In genomic region chr5:96064905-96065304, GRCh38 we compare ENCODE assay signal across 20 cellular contexts.
DNase-seq lines count a peak whose midpoint lies in the region; ATAC-seq and TF ChIP-seq lines count a peak whose summit lies in the region.
"Had no signal": no experiment of that assay in that cellular context is flagged by ENCODE, and none has a peak within 500 bp of the region (broad histone marks: within the 10 kb centered on the region; RNA-seq: fewer than 3 reads in every experiment).

No MANE protein-coding gene starts in this region.

- TF ChIP-seq POLR2A in esophagus squamous epithelium (IDR thresholded peaks at IDR 0.05) (no peak), prostate gland (IDR thresholded peaks at IDR 0.05) (no peak)

- H3K4me1 ChIP-seq in esophagus squamous epithelium (peaks cover 8 to 41% (median 17%) of the 10 kb centered on the region in 3 donors), prostate gland (replicated peaks) (no peaks in the 10 kb centered on the region)

- TF ChIP-seq CTCF in esophagus squamous epithelium (IDR thresholded peaks at IDR 0.05), result no peak
- TF ChIP-seq CTCF in prostate gland (IDR thresholded peaks at IDR 0.05), result no peak

- H3K36me3 ChIP-seq in esophagus squamous epithelium (no peaks in the 10 kb centered on the region), prostate gland (no peaks in the 10 kb centered on the region)
- H3K36me3 ChIP-seq: left lung, SJCRH30 had no signal

- no peaks in the 10 kb centered on the region for H3K9me3 Mint-ChIP-seq in T-helper 2 cell treated with Interferon-gamma antibody and Interleukin-4, amounts not matched to agents 5 μg/mL and 100 μg/mL, for 36 hours
- H3K9me3 Mint-ChIP-seq in activated CD4-positive, alpha-beta memory T cell treated with anti-CD3 and anti-CD28 coated beads, Interleukin-2, amount 10 ng/mL, durations not matched to agents 7 days and 5 days, result peaks cover 6% of the 10 kb centered on the region
- H3K9me3 Mint-ChIP-seq: nephron progenitor cell had no signal

- H3K4me3 ChIP-seq in esophagus squamous epithelium (no peak overlapping the region), prostate gland (no peak overlapping the region)
- H3K4me3 ChIP-seq: left lung, SJCRH30 had no signal

- intact Hi-C loops in esophagus squamous epithelium (cut with DNase I) (no loop called here), prostate gland (cut with DNase I) (no loop called here)

- H3K27me3 ChIP-seq in esophagus squamous epithelium (no peaks in the 10 kb centered on the region), prostate gland (replicated peaks; ENCODE audit: insufficient read depth) (no peaks in the 10 kb centered on the region)
- H3K27me3 ChIP-seq: left lung, SJCRH30 had no signal

- H3K9me3 ChIP-seq in esophagus squamous epithelium (no peaks in the 10 kb centered on the region), prostate gland (no peaks in the 10 kb centered on the region)
- H3K9me3 ChIP-seq: left lung, SJCRH30 had no signal

- H3K27ac Mint-ChIP-seq in T-helper 2 cell treated with Interferon-gamma antibody and Interleukin-4, amounts not matched to agents 5 μg/mL and 100 μg/mL, for 36 hours, result peak overlapping the region; percentile 6
- peak overlapping the region; percentile 58 for H3K27ac Mint-ChIP-seq in activated CD4-positive, alpha-beta memory T cell treated with anti-CD3 and anti-CD28 coated beads, Interleukin-2, amount 10 ng/mL, durations not matched to agents 7 days and 5 days
- H3K27ac Mint-ChIP-seq: T-helper 17 cell had no signal

- H3K4me1 Mint-ChIP-seq in T-helper 2 cell treated with Interferon-gamma antibody and Interleukin-4, amounts not matched to agents 5 μg/mL and 100 μg/mL, for 36 hours (ENCODE audit: low read depth), result peaks cover 16% of the 10 kb centered on the region
- peaks cover 35% of the 10 kb centered on the region for H3K4me1 Mint-ChIP-seq in activated CD4-positive, alpha-beta memory T cell treated with anti-CD3 and anti-CD28 coated beads, Interleukin-2, amount 10 ng/mL, durations not matched to agents 7 days and 5 days

- H3K36me3 Mint-ChIP-seq in T-helper 2 cell treated with Interferon-gamma antibody and Interleukin-4, amounts not matched to agents 5 μg/mL and 100 μg/mL, for 36 hours (ENCODE audit: low read depth), result no peaks in the 10 kb centered on the region
- H3K36me3 Mint-ChIP-seq in activated CD4-positive, alpha-beta memory T cell treated with anti-CD3 and anti-CD28 coated beads, Interleukin-2, amount 10 ng/mL, durations not matched to agents 7 days and 5 days (ENCODE audit: low read depth), result no peaks in the 10 kb centered on the region

- CTCF ChIA-PET in activated CD4-positive, alpha-beta memory T cell treated with anti-CD3 and anti-CD28 coated beads, Interleukin-2, amount 10 ng/mL, durations not matched to agents 7 days and 5 days (lab: Charles Lee), result interaction anchor here (0.8 to 2.0 kb wide), 2 partner anchors 17 to 271 kb away, joined by 4 to 7 read pairs; no protein-coding TSS in a partner anchor

- H3K27me3 Mint-ChIP-seq in T-helper 2 cell treated with Interferon-gamma antibody and Interleukin-4, amounts not matched to agents 5 μg/mL and 100 μg/mL, for 36 hours (ENCODE audit: low read depth), result no peaks in the 10 kb centered on the region
- H3K27me3 Mint-ChIP-seq in activated CD4-positive, alpha-beta memory T cell treated with anti-CD3 and anti-CD28 coated beads, Interleukin-2, amount 10 ng/mL, durations not matched to agents 7 days and 5 days, result no peaks in the 10 kb centered on the region
- H3K27me3 Mint-ChIP-seq: T-helper 17 cell had no signal

- WGBS in esophagus squamous epithelium, 2 donors, result 61 to 64% methylated on average over 1 of the region's 1 CpG
- 93% methylated on average over 1 of the region's 1 CpG for WGBS in prostate gland

- DNase-seq in T-helper 2 cell treated with Interferon-gamma antibody and Interleukin-4, amounts not matched to agents 5 μg/mL and 100 μg/mL, for 36 hours (ENCODE audit: low spot score), result no peak
- DNase-seq in T-helper 2 cell (no peak), ELR (ENCODE audit: low read depth) (peak; percentile 21), esophagus squamous epithelium (lab: John Stamatoyannopoulos, UW) (no peak), prostate gland (ENCODE audit: low spot score) (no peak), glomerular visceral epithelial cell (ENCODE audit: extremely low spot score) (no peak)
- DNase-seq in activated CD4-positive, alpha-beta memory T cell treated with anti-CD3 and anti-CD28 coated beads, Interleukin-2, amount 10 ng/mL, durations not matched to agents 7 days and 5 days, result no peak
- DNase-seq: amygdala, cortex of kidney, KG1, left lung, NCI-H1694 treated with DMSO at 0.1 percent for 48 hours, NCI-H2227 treated with DMSO at 0.1 percent for 48 hours, nephron progenitor cell, SJCRH30, substantia nigra, T-helper 17 cell had no signal

- H3K27ac ChIP-seq in esophagus squamous epithelium (peak overlapping the region in 3 of 4 donors; percentile 52 to 66 (median 57)), prostate gland (no peak overlapping the region)
- H3K27ac ChIP-seq: left lung, parathyroid adenoma, SJCRH30 had no signal

- H3K4me3 Mint-ChIP-seq in T-helper 2 cell treated with Interferon-gamma antibody and Interleukin-4, amounts not matched to agents 5 μg/mL and 100 μg/mL, for 36 hours, result no peak overlapping the region
- no peak overlapping the region for H3K4me3 Mint-ChIP-seq in activated CD4-positive, alpha-beta memory T cell treated with anti-CD3 and anti-CD28 coated beads, Interleukin-2, amount 10 ng/mL, durations not matched to agents 7 days and 5 days
- H3K4me3 Mint-ChIP-seq: nephron progenitor cell, T-helper 17 cell had no signal

- ATAC-seq in HG02884 (IDR thresholded peaks at IDR 0.05; ENCODE audit: unreplicated experiment), result no peak
- ATAC-seq: left lung, sciatic nerve, T-helper 17 cell had no signal

- POLR2A ChIA-PET in activated CD4-positive, alpha-beta memory T cell treated with anti-CD3 and anti-CD28 coated beads, Interleukin-2, amount 10 ng/mL, durations not matched to agents 7 days and 5 days (lab: Charles Lee), result interaction anchor here (0.7 to 1.4 kb wide), 2 partner anchors 10 to 102 kb away, joined by 3 to 4 read pairs; no protein-coding TSS in a partner anchor

Comparison
In these comparisons a context has a peak if more than half of its experiments do, and no peak if none do; other contexts are left out.
1. H3K27ac ChIP-seq: peak in esophagus squamous epithelium (3 of 4); none in prostate gland (0 of 2).